ENCODE assay signal across 13 cellular contexts in genomic region chr14:102518063-102518648, GRCh38. TPM values are rescaled to one million over a fixed set of nuclear protein-coding genes. Genes with fewer than 3 reads are reported as not detected.
A peak's percentile ranks its signal among the peaks of the same experiment; 100 is the strongest.
DNase-seq lines count a peak whose midpoint lies in the region; ATAC-seq and TF ChIP-seq lines count a peak whose summit lies in the region.
"Had no signal": no experiment of that assay in that cellular context is flagged by ENCODE, and none has a peak within 500 bp of the region (broad histone marks: within the 10 kb centered on the region; RNA-seq: fewer than 3 reads in every experiment).

No MANE protein-coding gene starts in this region.

- H2AFZ ChIP-seq in H9 (ENCODE audit: low read length): no peak overlapping the region

- no peak overlapping the region for H3K4ac ChIP-seq in H9 (ENCODE audit: low read depth, low read length)

- H3K36me3 Mint-ChIP-seq in CD8-positive, alpha-beta T cell: no peaks in the 10 kb centered on the region
- no peaks in the 10 kb centered on the region for H3K36me3 Mint-ChIP-seq in H9 (ENCODE audit: insufficient read depth in 1 of 3, low read depth in 3 of 3)
- peaks cover 7% of the 10 kb centered on the region for H3K36me3 Mint-ChIP-seq in central memory CD8-positive, alpha-beta T cell (ENCODE audit: insufficient read depth)
- no peaks in the 10 kb centered on the region for H3K36me3 Mint-ChIP-seq in natural killer cell treated with Interleukin-12 subunit alpha and Interleukin-12 subunit beta and Interleukin-15 and Interleukin-18, amount 100 ng/mL, for 72 hours

- H3K18ac ChIP-seq in H9 (ENCODE audit: insufficient read length, low read depth, low read length): no peak overlapping the region

- no peak for TF ChIP-seq POLR2A in vagina (IDR thresholded peaks at IDR 0.05)

- H3K4me2 ChIP-seq in H9 (ENCODE audit: insufficient read depth, insufficient read length, low read length): no peak overlapping the region

- no peak for ATAC-seq in CD8-positive, alpha-beta T cell
- ATAC-seq in central memory CD8-positive, alpha-beta T cell (replicated peaks; ENCODE audit: extremely low read depth, poor library complexity, severe bottlenecking): no peak
- no peak for ATAC-seq in natural killer cell treated with Interleukin-12 subunit alpha and Interleukin-12 subunit beta and Interleukin-15 and Interleukin-18, amount 100 ng/mL, for 72 hours
- no peak for ATAC-seq in HG03565 (IDR thresholded peaks at IDR 0.05; ENCODE audit: unreplicated experiment)

- H3K23me2 ChIP-seq in H9 (ENCODE audit: insufficient read length, low read depth, low read length, poor library complexity, severe bottlenecking): no peaks in the 10 kb centered on the region

- H3K27ac Mint-ChIP-seq in CD8-positive, alpha-beta T cell: no peak overlapping the region
- H3K27ac Mint-ChIP-seq in H9: no peak overlapping the region
- H3K27ac Mint-ChIP-seq in central memory CD8-positive, alpha-beta T cell (ENCODE audit: low read depth): no peak overlapping the region
- H3K27ac Mint-ChIP-seq in natural killer cell treated with Interleukin-12 subunit alpha and Interleukin-12 subunit beta and Interleukin-15 and Interleukin-18, amount 100 ng/mL, for 72 hours: no peak overlapping the region

- H3K4me1 ChIP-seq in CD8-positive, alpha-beta T cell (ENCODE audit: insufficient read depth, low read length): peaks cover 9% of the 10 kb centered on the region
- no peaks in the 10 kb centered on the region for H3K4me1 ChIP-seq in H9 (ENCODE audit: insufficient read depth, low read length)
- H3K4me1 ChIP-seq in vagina: peaks cover 12% of the 10 kb centered on the region
- H3K4me1 ChIP-seq: uterus had no signal

- no CpG with 5 or more reads among the region's 8 CpGs for WGBS in H9 (ENCODE audit: extremely low coverage, insufficient read length, low lambda C conversion rate)

- CTCF ChIA-PET in CD8-positive, alpha-beta T cell (lab: Charles Lee): interaction anchor here (0.8 to 5.2 kb wide), 6 partner anchors 9 to 176 kb away, joined by 3 to 51 read pairs (median 4); no protein-coding TSS in a partner anchor

- H3K56ac ChIP-seq in H9 (ENCODE audit: insufficient read length, low read depth, low read length): no peak overlapping the region

- no peak overlapping the region for H2BK120ac ChIP-seq in H9 (ENCODE audit: low read depth, low read length, poor library complexity, severe bottlenecking)

- no peak for TF ChIP-seq CTCF in CD8-positive, alpha-beta T cell (IDR thresholded peaks at IDR 0.05)
- no peak for TF ChIP-seq CTCF in H9 (conservative IDR thresholded peaks at IDR 0.05)
- no peak for TF ChIP-seq CTCF in vagina (IDR thresholded peaks at IDR 0.05)

- H3K14ac ChIP-seq in H9 (ENCODE audit: insufficient read depth, low read length): no peak overlapping the region

- H2BK5ac ChIP-seq in H9 (ENCODE audit: insufficient read length, low read length): no peak overlapping the region

- POLR2A ChIA-PET in CD8-positive, alpha-beta T cell (lab: Charles Lee): no interaction called here

- DNase-seq in CD8-positive, alpha-beta T cell: no peak
- DNase-seq in H9: no peak
- no peak for DNase-seq in central memory CD8-positive, alpha-beta T cell (ENCODE audit: low spot score in 2 of 2)
- DNase-seq in natural killer cell treated with Interleukin-12 subunit alpha and Interleukin-12 subunit beta and Interleukin-15 and Interleukin-18, amount 100 ng/mL, for 72 hours (ENCODE audit: low spot score): no peak
- no peak for DNase-seq in vagina (ENCODE audit: extremely low spot score in 2 of 2)
- DNase-seq in Kasumi-1 (lab: John Stamatoyannopoulos, UW): no peak
- DNase-seq: activated naive CD4-positive, alpha-beta T cell; central memory CD4-positive, alpha-beta T cell; spleen; stomach; uterus had no signal

- peaks cover 4% of the 10 kb centered on the region for H3K27me3 Mint-ChIP-seq in CD8-positive, alpha-beta T cell (ENCODE audit: low read depth)
- H3K27me3 Mint-ChIP-seq in H9 (ENCODE audit: low read depth): peaks cover 18% of the 10 kb centered on the region
- no peaks in the 10 kb centered on the region for H3K27me3 Mint-ChIP-seq in central memory CD8-positive, alpha-beta T cell
- H3K27me3 Mint-ChIP-seq in natural killer cell treated with Interleukin-12 subunit alpha and Interleukin-12 subunit beta and Interleukin-15 and Interleukin-18, amount 100 ng/mL, for 72 hours: no peaks in the 10 kb centered on the region

- no peak overlapping the region for H2BK12ac ChIP-seq in H9 (ENCODE audit: insufficient read length, low read depth, low read length)

- H3K4me1 Mint-ChIP-seq in CD8-positive, alpha-beta T cell (ENCODE audit: low read depth): peaks cover 8% of the 10 kb centered on the region
- peaks cover 6 to 9% of the 10 kb centered on the region in 2 experiments; a peak in 3 of 4 replicates for H3K4me1 Mint-ChIP-seq in H9
- peaks cover 8% of the 10 kb centered on the region for H3K4me1 Mint-ChIP-seq in central memory CD8-positive, alpha-beta T cell
- H3K4me1 Mint-ChIP-seq in natural killer cell treated with Interleukin-12 subunit alpha and Interleukin-12 subunit beta and Interleukin-15 and Interleukin-18, amount 100 ng/mL, for 72 hours (ENCODE audit: low read depth in 2 of 2): peaks cover 5 to 7% of the 10 kb centered on the region in 2 donors

- no peaks in the 10 kb centered on the region for H3K36me3 ChIP-seq in CD8-positive, alpha-beta T cell (ENCODE audit: insufficient read depth, low read length)
- no peaks in the 10 kb centered on the region for H3K36me3 ChIP-seq in vagina
- H3K36me3 ChIP-seq: spleen, stomach, uterus had no signal

- intact Hi-C loops in CD8-positive, alpha-beta T cell (cut with DNase I, micrococcal nuclease): loop anchor here in 1 of 2 experiments (5.0 kb wide), 1 partner anchor 156 kb away; the partner anchor contains the start of genes CINP and TECPR2
- intact Hi-C loops in vagina (cut with DNase I): no loop called here

- H3K9me3 Mint-ChIP-seq in CD8-positive, alpha-beta T cell: no peaks in the 10 kb centered on the region
- no peaks in the 10 kb centered on the region; a peak in 1 of 5 replicates for H3K9me3 Mint-ChIP-seq in H9
- H3K9me3 Mint-ChIP-seq in central memory CD8-positive, alpha-beta T cell: no peaks in the 10 kb centered on the region
- no peaks in the 10 kb centered on the region for H3K9me3 Mint-ChIP-seq in natural killer cell treated with Interleukin-12 subunit alpha and Interleukin-12 subunit beta and Interleukin-15 and Interleukin-18, amount 100 ng/mL, for 72 hours

- H3K9me3 ChIP-seq in CD8-positive, alpha-beta T cell (ENCODE audit: low read length): no peaks in the 10 kb centered on the region
- H3K9me3 ChIP-seq in H9 (ENCODE audit: control insufficient read depth, low read depth, low read length) (no peaks in the 10 kb centered on the region), vagina (no peaks in the 10 kb centered on the region)
- H3K9me3 ChIP-seq: spleen, stomach, uterus had no signal

- H3K4me3 Mint-ChIP-seq in CD8-positive, alpha-beta T cell: peak overlapping the region; percentile 75
- H3K4me3 Mint-ChIP-seq in H9: peak overlapping the region; percentile 78 to 85
- peak overlapping the region; percentile 75 for H3K4me3 Mint-ChIP-seq in central memory CD8-positive, alpha-beta T cell
- H3K4me3 Mint-ChIP-seq in natural killer cell treated with Interleukin-12 subunit alpha and Interleukin-12 subunit beta and Interleukin-15 and Interleukin-18, amount 100 ng/mL, for 72 hours: peak overlapping the region; percentile 36

- H3K27ac ChIP-seq in CD8-positive, alpha-beta T cell (ENCODE audit: low read depth, low read length): no peak overlapping the region
- H3K27ac ChIP-seq in H9 (ENCODE audit: insufficient read length, low read depth, low read length) (no peak overlapping the region), vagina (no peak overlapping the region)
- H3K27ac ChIP-seq: C4-2B, uterus had no signal

- H3K27me3 ChIP-seq in CD8-positive, alpha-beta T cell (ENCODE audit: insufficient read depth, low read length): no peaks in the 10 kb centered on the region
- H3K27me3 ChIP-seq in H9 (ENCODE audit: insufficient read depth, low read length): no peaks in the 10 kb centered on the region
- no peaks in the 10 kb centered on the region for H3K27me3 ChIP-seq in vagina
- H3K27me3 ChIP-seq: stomach, uterus had no signal

- H3K79me1 ChIP-seq in H9 (ENCODE audit: insufficient read depth, low read depth, low read length, poor library complexity, severe bottlenecking): no peaks in the 10 kb centered on the region

- H2BK15ac ChIP-seq in H9 (ENCODE audit: low read depth, low read length): no peak overlapping the region

- no peak overlapping the region for H3K4me3 ChIP-seq in CD8-positive, alpha-beta T cell (ENCODE audit: low read depth, low read length)
- no peak overlapping the region for H3K4me3 ChIP-seq in vagina

- no peak overlapping the region for H4K5ac ChIP-seq in H9 (ENCODE audit: insufficient read length, low read depth, low read length)

- no peak overlapping the region for H2AK5ac ChIP-seq in H9 (ENCODE audit: insufficient read length, low read length)

- no peak overlapping the region for H3T11ph ChIP-seq in H9 (ENCODE audit: low read length)

- no peaks in the 10 kb centered on the region for H3K79me2 ChIP-seq in H9 (ENCODE audit: insufficient read depth, low read length)

- H3K9ac ChIP-seq in H9 (ENCODE audit: extremely low read depth, insufficient read length, low read length): no peak overlapping the region

- no peaks in the 10 kb centered on the region for H4K20me1 ChIP-seq in H9 (ENCODE audit: control insufficient read depth, insufficient read depth, insufficient read length)

- no peak overlapping the region for H3K23ac ChIP-seq in H9 (ENCODE audit: insufficient read length, low read depth, low read length)

- H4K91ac ChIP-seq in H9 (ENCODE audit: insufficient read length, low read depth, low read length): no peak overlapping the region

- H2BK20ac ChIP-seq in H9 (ENCODE audit: low read depth, low read length, poor library complexity, severe bottlenecking): no peak overlapping the region

- H4K8ac ChIP-seq in H9 (replicated peaks; ENCODE audit: insufficient read length, low read depth, low read length): no peak overlapping the region

RNA-seq across cellular contexts. Expression of gene ANKRD9, which starts 8.6 kb away (rescaled TPM):
- 1 to 10 TPM; 4.7 to 5.0 TPM for total RNA-seq in CD8-positive, alpha-beta T cell
- 29.0 and 29.8 TPM in 2 replicates for total RNA-seq in H9 (2021)
- 10 to 100 TPM in 1 of 2 donors, 1 to 10 TPM in 1; 7.9 to 12.7 TPM for total RNA-seq in natural killer cell treated with Interleukin-12 subunit alpha and Interleukin-12 subunit beta and Interleukin-15 and Interleukin-18, amount 100 ng/mL, for 72 hours
- 34.6 TPM for total RNA-seq in vagina
